ENCODE assay signal across 23 cellular contexts in the genomic region with DNA sequence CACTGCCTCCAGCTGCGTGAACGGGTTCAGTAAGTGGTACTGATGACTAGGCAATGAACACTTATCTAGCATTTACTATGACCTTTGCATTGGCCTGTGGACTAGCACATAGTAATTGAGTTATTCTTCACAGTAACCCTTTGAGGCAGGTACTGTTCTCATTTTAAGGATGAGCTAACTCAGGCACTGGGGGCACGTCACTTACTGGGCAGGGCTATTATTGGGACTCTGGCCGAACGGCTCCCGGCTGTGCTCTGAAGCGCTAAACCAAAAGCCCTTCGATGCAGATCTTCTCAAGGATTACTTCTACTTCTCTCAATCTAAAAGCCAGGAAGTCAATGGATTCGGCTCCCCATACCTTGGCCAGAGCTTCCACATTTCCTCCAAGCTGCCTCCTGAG. TPM values are rescaled to one million over a fixed set of nuclear protein-coding genes. Genes with fewer than 3 reads are reported as not detected.
"Had no signal": no experiment of that assay in that cellular context is flagged by ENCODE, and none has a peak within 500 bp of the region (broad histone marks: within the 10 kb centered on the region; RNA-seq: fewer than 3 reads in every experiment).

No MANE protein-coding gene starts in this region.

- H3K4me3 Mint-ChIP-seq: activated CD8-positive, alpha-beta T cell treated with anti-CD3 and anti-CD28 coated beads, Interleukin-2, amount 10 ng/mL, durations not matched to agents 7 days and 5 days; activated naive CD4-positive, alpha-beta T cell treated with anti-CD3 and anti-CD28 coated beads, Interleukin-2, amount 50 U/mL, for 24 hours had no signal

- H3K4me3 ChIP-seq: breast epithelium had no signal

- H3K4me1 ChIP-seq: breast epithelium had no signal

- H3K27me3 ChIP-seq: breast epithelium had no signal

- H3K36me3 ChIP-seq: breast epithelium had no signal

- H3K9me3 Mint-ChIP-seq: activated naive CD4-positive, alpha-beta T cell treated with anti-CD3 and anti-CD28 coated beads, Interleukin-2, amount 50 U/mL, for 24 hours had no signal

- H3K27ac ChIP-seq: breast epithelium had no signal

- H3K4me1 Mint-ChIP-seq: activated naive CD4-positive, alpha-beta T cell treated with anti-CD3 and anti-CD28 coated beads, Interleukin-2, amount 50 U/mL, for 24 hours had no signal

- H3K9ac ChIP-seq: SK-N-SH had no signal

- H3K27ac Mint-ChIP-seq: activated CD8-positive, alpha-beta T cell treated with anti-CD3 and anti-CD28 coated beads, Interleukin-2, amount 10 ng/mL, durations not matched to agents 7 days and 5 days; activated naive CD4-positive, alpha-beta T cell treated with anti-CD3 and anti-CD28 coated beads, Interleukin-2, amount 50 U/mL, for 24 hours had no signal

- H3K36me3 Mint-ChIP-seq: activated naive CD4-positive, alpha-beta T cell treated with anti-CD3 and anti-CD28 coated beads, Interleukin-2, amount 50 U/mL, for 24 hours had no signal

- H3K9me3 ChIP-seq: breast epithelium, SK-N-SH had no signal

- DNase-seq: activated CD4-positive, alpha-beta T cell treated with anti-CD3 and anti-CD28 coated beads for 48 hours; activated CD4-positive, alpha-beta T cell treated with anti-CD3 and anti-CD28 coated beads, Interleukin-2, amount 50 U/mL, for 4 hours; activated CD8-positive, alpha-beta memory T cell treated with anti-CD3 and anti-CD28 coated beads, Interleukin-2, amount 50 U/mL, for 48 hours; activated CD8-positive, alpha-beta T cell treated with anti-CD3 and anti-CD28 coated beads, Interleukin-2, amount 10 ng/mL, durations not matched to agents 7 days and 5 days; activated T-cell treated with anti-CD3 and anti-CD28 coated beads, Interleukin-2, amount 50 U/mL, for 1 hour; aorta; central memory CD4-positive, alpha-beta T cell; Karpas-422; MM.1S; NCI-H1105 treated with DMSO at 0.1 percent for 48 hours; NCI-H1436 treated with DMSO at 0.1 percent for 48 hours; NCI-H2081 treated with DMSO at 0.1 percent for 48 hours; NCI-H2171; NCI-H345; NCI-H510A; NCI-H526 treated with DMSO at 0.1 percent for 48 hours; OCI-M1; RPMI8226; SK-N-SH; T-helper 1 cell had no signal

RNA-seq across cellular contexts. Expression of a gene that starts 38.3 kb away (rescaled TPM):
- total RNA-seq: activated CD8-positive, alpha-beta T cell treated with anti-CD3 and anti-CD28 coated beads, Interleukin-2, amount 10 ng/mL, durations not matched to agents 7 days and 5 days; T-helper 2 cell treated with Interferon-gamma antibody and Interleukin-4, amounts not matched to agents 100 ng/mL and 5 ng/mL, for 36 hours had no signal
